13 cellular contexts compared by ENCODE assay signal in the genomic region with DNA sequence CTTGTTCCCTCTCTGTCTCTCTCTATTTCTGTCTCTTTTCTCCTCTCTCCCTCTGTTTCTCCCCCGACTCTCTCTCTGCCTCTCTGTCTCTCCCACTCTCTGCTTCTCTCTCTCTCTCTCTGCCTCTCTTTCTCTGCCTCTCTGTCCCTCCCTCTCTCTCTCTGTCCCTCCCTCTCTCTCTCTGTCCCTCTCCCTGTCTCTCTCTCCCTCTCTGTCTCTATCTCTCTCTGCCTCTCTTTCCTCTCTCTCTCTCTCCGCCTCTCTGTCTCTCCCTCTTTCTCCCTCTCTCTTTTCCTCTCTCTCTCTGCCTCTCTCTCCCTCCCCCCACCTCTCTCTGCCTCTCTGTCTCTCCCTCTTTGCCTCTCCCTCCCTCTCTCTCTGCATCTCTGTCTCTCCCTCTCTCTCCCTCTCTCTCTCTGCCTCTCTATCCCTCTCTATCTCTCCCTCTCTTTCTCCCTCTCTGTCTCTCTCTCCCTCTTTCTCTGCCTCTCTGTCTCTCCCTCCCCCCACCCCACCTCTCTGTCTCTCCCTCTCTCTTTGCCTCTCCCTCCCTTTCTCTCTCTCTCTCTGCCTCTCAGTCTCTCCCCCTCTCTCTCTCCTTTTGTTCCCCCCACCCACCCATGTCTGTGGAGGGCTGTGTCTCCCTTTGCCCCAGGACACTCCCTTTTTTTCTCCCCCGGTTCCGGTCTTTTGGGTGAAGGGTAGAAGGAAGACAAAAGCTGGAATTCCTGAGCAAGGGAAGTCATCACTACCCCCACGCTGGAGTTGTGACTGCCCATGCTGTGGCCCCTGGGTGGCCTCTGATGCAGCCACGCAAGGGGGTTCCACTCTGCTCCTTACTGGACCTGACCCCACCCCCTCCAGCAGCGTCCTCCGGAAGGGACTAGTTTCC.
A peak's percentile ranks its signal among the peaks of the same experiment; 100 is the strongest.
DNase-seq lines count a peak whose midpoint lies in the region; ATAC-seq and TF ChIP-seq lines count a peak whose summit lies in the region.
"Had no signal": no experiment of that assay in that cellular context is flagged by ENCODE, and none has a peak within 500 bp of the region (broad histone marks: within the 10 kb centered on the region; RNA-seq: fewer than 3 reads in every experiment).

No MANE protein-coding gene starts in this region.

- H3K4me3 Mint-ChIP-seq in memory B cell: peak overlapping the region; percentile 57

- H3K9me3 ChIP-seq in BLaER1 treated with 17β-estradiol and CSF1 and Interleukin-3, amounts not matched to agents 10 nM and 100 nM (replicated peaks in 1 of 11): no peaks in the 10 kb centered on the region
- H3K9me3 ChIP-seq in HUES48 (ENCODE audit: control insufficient read depth, insufficient read depth, low read length): no peaks in the 10 kb centered on the region
- H3K9me3 ChIP-seq in WERI-Rb-1 (ENCODE audit: severe bottlenecking): no peaks in the 10 kb centered on the region
- H3K9me3 ChIP-seq: breast epithelium had no signal

- H4K20me1 ChIP-seq in BLaER1 treated with 17β-estradiol and CSF1 and Interleukin-3, amounts not matched to agents 10 nM and 100 nM: no peaks in the 10 kb centered on the region

- H3K4me2 ChIP-seq in BLaER1 treated with 17β-estradiol and CSF1 and Interleukin-3, amounts not matched to agents 10 nM and 100 nM: peak overlapping the region; percentile 53 to 95 (median 89)

- no peak overlapping the region for H3K27ac Mint-ChIP-seq in memory B cell

- peak overlapping the region in 9 of 11 experiments; percentile 39 to 99 (median 97); a peak in 18 of 22 replicates for H3K27ac ChIP-seq in BLaER1 treated with 17β-estradiol and CSF1 and Interleukin-3, amounts not matched to agents 10 nM and 100 nM
- H3K27ac ChIP-seq in HUES48 (ENCODE audit: low read depth, low read length) (peak overlapping the region; percentile 81), WERI-Rb-1 (0 out of 2 replicates have a peak overlapping the region, but pooled peaks have one; percentile 0)
- H3K27ac ChIP-seq: breast epithelium, tibial artery had no signal

- H3K27me3 Mint-ChIP-seq in memory B cell: peaks cover 26% of the 10 kb centered on the region

- H3K4me1 ChIP-seq in BLaER1 treated with 17β-estradiol and CSF1 and Interleukin-3, amounts not matched to agents 10 nM and 100 nM: peaks cover 70 to 94% (median 89%) of the 10 kb centered on the region in 10 experiments
- peaks cover 34% of the 10 kb centered on the region for H3K4me1 ChIP-seq in HUES48 (ENCODE audit: control insufficient read depth, insufficient read depth, low read length)
- H3K4me1 ChIP-seq: breast epithelium had no signal

- no peaks in the 10 kb centered on the region for H3K9me3 Mint-ChIP-seq in memory B cell

- no peaks in the 10 kb centered on the region for H3K36me3 ChIP-seq in BLaER1 treated with 17β-estradiol and CSF1 and Interleukin-3, amounts not matched to agents 10 nM and 100 nM
- H3K36me3 ChIP-seq in HUES48 (ENCODE audit: control insufficient read depth, insufficient read depth, low read length): no peaks in the 10 kb centered on the region
- no peaks in the 10 kb centered on the region for H3K36me3 ChIP-seq in WERI-Rb-1
- H3K36me3 ChIP-seq: breast epithelium, tibial artery had no signal

- H3K4me3 ChIP-seq in BLaER1 treated with 17β-estradiol and CSF1 and Interleukin-3, amounts not matched to agents 10 nM and 100 nM: peak overlapping the region in 6 of 10 experiments; percentile 31 to 67 (median 46); a peak in 9 of 20 replicates
- peak overlapping the region; percentile 64 for H3K4me3 ChIP-seq in HUES48 (ENCODE audit: low read depth, low read length)
- H3K4me3 ChIP-seq in WERI-Rb-1 (ENCODE audit: low read depth, low read length): peak overlapping the region; percentile 46
- H3K4me3 ChIP-seq: breast epithelium, tibial artery had no signal

- H3K4me1 Mint-ChIP-seq in memory B cell: peaks cover 20% of the 10 kb centered on the region

- no peaks in the 10 kb centered on the region for H3K27me3 ChIP-seq in BLaER1 treated with 17β-estradiol and CSF1 and Interleukin-3, amounts not matched to agents 10 nM and 100 nM
- H3K27me3 ChIP-seq in HUES48 (ENCODE audit: control insufficient read depth, insufficient read depth, low read length) (peaks cover 24% of the 10 kb centered on the region), WERI-Rb-1 (ENCODE audit: insufficient read depth, low read depth, severe bottlenecking) (peaks cover 4% of the 10 kb centered on the region)

- peak; percentile 47 for DNase-seq in WERI-Rb-1
- no peak for DNase-seq in memory B cell (ENCODE audit: low spot score in 2 of 2)
- no peak for DNase-seq in GM13977 (ENCODE audit: low spot score)
- no peak for DNase-seq in Kasumi-1 (lab: John Stamatoyannopoulos, UW)
- no peak for DNase-seq in activated CD4-positive, alpha-beta T cell treated with anti-CD3 and anti-CD28 coated beads, Interleukin-2, amount 50 U/mL, for 48 hours
- DNase-seq: activated naive CD4-positive, alpha-beta T cell; DMS79; SIG-M5; tibial artery had no signal

- ATAC-seq in memory B cell (ENCODE audit: low read depth) (no peak), HG02852 (IDR thresholded peaks at IDR 0.05; ENCODE audit: unreplicated experiment) (no peak)

- H3K36me3 Mint-ChIP-seq in memory B cell: no peaks in the 10 kb centered on the region

- in situ Hi-C loops in GM13977 (cut with MboI; ENCODE audit: low pct_unique_long_range_greater_than_20kb, low sequenced_read_pairs, unreplicated experiment): no loop called here

- TF ChIP-seq CTCF in WERI-Rb-1 (IDR thresholded peaks at IDR 0.05; ENCODE audit: low read depth, low read length) (no peak), GM13977 (IDR thresholded peaks at IDR 0.05; ENCODE audit: extremely low read depth, insufficient read depth, missing control alignments) (no peak)

- peak overlapping the region in 9 of 11 experiments; percentile 28 to 92 (median 84); a peak in 17 of 22 replicates for H3K9ac ChIP-seq in BLaER1 treated with 17β-estradiol and CSF1 and Interleukin-3, amounts not matched to agents 10 nM and 100 nM
- H3K9ac ChIP-seq in HUES48 (ENCODE audit: low read depth, low read length): no peak overlapping the region

Comparison
In these comparisons a context has a peak if more than half of its experiments do, and no peak if none do; other contexts are left out.
1. H3K27ac ChIP-seq: peak in every context shown above with its lines; median percentile 97 in BLaER1 treated with 17β-estradiol and CSF1 and Interleukin-3, amounts not matched to agents 10 nM and 100 nM; 81 in HUES48; 0 in WERI-Rb-1.